In the genomic region with DNA sequence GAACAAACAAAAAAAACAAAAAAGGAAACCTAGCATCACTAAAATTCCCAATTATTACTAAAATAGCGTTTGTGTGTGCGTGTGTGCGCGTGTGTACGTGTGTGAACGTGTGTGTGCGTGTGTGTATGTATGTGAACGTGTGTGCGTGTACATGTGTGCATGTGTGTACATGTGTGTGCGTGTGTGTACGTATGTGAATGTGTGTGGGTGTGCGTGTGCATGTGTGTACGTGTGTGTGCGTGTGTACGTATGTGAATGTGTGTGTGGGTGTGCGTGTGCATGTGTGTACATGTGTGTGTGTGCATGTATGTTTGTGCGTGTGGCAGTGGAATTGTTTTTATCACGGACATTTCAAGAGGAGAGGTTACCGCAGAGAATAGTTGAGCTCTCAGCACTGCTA, we compare ENCODE assay signal across 1 cellular context.
TF ChIP-seq lines count a peak whose summit lies in the region.

No MANE protein-coding gene starts in this region.

TF ChIP-seq in K562, 482 proteins besides CTCF, POLR2A, EP300 and RAD21:
- TF ChIP-seq PHF20 (IDR thresholded peaks at IDR 0.05; ENCODE audit: partially characterized antibody) (peak; percentile 43), NR3C1 (CRISPR knock-in tag; IDR thresholded peaks at IDR 0.05) (no peak), CSDE1 (IDR thresholded peaks at IDR 0.05) (no peak), ZBTB43 (CRISPR knock-in tag; IDR thresholded peaks at IDR 0.05) (peak; percentile 97), KDM1A (IDR thresholded peaks at IDR 0.05) (peak in 1 of 2 experiments; percentile 54; a peak in 1 of 4 replicates), MYNN (IDR thresholded peaks at IDR 0.05) (peak; percentile 56; the same call in 1 of the 2 replicates), MYNN (CRISPR knock-in tag; IDR thresholded peaks at IDR 0.05) (no peak)
